Comparison of ENCODE assay signal across 9 cellular contexts in genomic region chr20:47792021-47792618, GRCh38. TPM values are rescaled to one million over a fixed set of nuclear protein-coding genes. Genes with fewer than 3 reads are reported as not detected.
DNase-seq lines count a peak whose midpoint lies in the region; ATAC-seq and TF ChIP-seq lines count a peak whose summit lies in the region.
"Had no signal": no experiment of that assay in that cellular context is flagged by ENCODE, and none has a peak within 500 bp of the region (broad histone marks: within the 10 kb centered on the region; RNA-seq: fewer than 3 reads in every experiment).

No MANE protein-coding gene starts in this region.

- peaks cover 16% of the 10 kb centered on the region for H3K4me1 Mint-ChIP-seq in GM23338
- H3K4me1 Mint-ChIP-seq in stimulated activated naive CD8-positive, alpha-beta T cell treated with anti-CD3 and anti-CD28 coated beads, Interleukin-15, amount 100 ng/mL, for 72 hours, result no peaks in the 10 kb centered on the region

- H3K36me3 ChIP-seq in GM23338 (ENCODE audit: insufficient read depth) (no peaks in the 10 kb centered on the region), sigmoid colon (no peaks in the 10 kb centered on the region)

- TF ChIP-seq POLR2A in sigmoid colon (IDR thresholded peaks at IDR 0.05), result no peak

- H2AFZ ChIP-seq in GM23338, result no peak overlapping the region

- 71 to 80% methylated on average over 9 of the region's 9 CpGs for whole genome bisulfite sequencing in sigmoid colon, 2 donors

- peak in 1 of 4 donors; percentile 33 for TF ChIP-seq EP300 in sigmoid colon (IDR thresholded peaks at IDR 0.05)

- DNase-seq in GM23338 (ENCODE audit: low spot score) (no peak), RPMI8226 (peak; percentile 44), foreskin keratinocyte (peak; percentile 84 to 92), sigmoid colon (peak; percentile 91), activated gamma-delta T cell treated with Interleukin-2 at 50 U/mL for 16 hours (no peak), cerebellum (ENCODE audit: low spot score) (no peak)
- DNase-seq in stimulated activated naive CD8-positive, alpha-beta T cell treated with anti-CD3 and anti-CD28 coated beads, Interleukin-15, amount 100 ng/mL, for 72 hours, result no peak
- DNase-seq: cortex of kidney had no signal

- ATAC-seq in GM23338, result peak; percentile 91
- peak; percentile 82 for ATAC-seq in foreskin keratinocyte
- no peak for ATAC-seq in stimulated activated naive CD8-positive, alpha-beta T cell treated with anti-CD3 and anti-CD28 coated beads, Interleukin-15, amount 100 ng/mL, for 72 hours
- ATAC-seq in HG02981 (IDR thresholded peaks at IDR 0.05; ENCODE audit: unreplicated experiment), result no peak

- intact Hi-C loops in sigmoid colon (cut with DNase I), result loop anchor here (5.0 kb wide), 1 partner anchor 580 kb away; no protein-coding TSS in a partner anchor

- no peak overlapping the region for H3K4me3 ChIP-seq in GM23338
- H3K4me3 ChIP-seq in sigmoid colon, result no peak overlapping the region

- H3K79me2 ChIP-seq in GM23338 (replicated peaks; ENCODE audit: insufficient read depth), result no peaks in the 10 kb centered on the region

- H3F3A ChIP-seq in GM23338 (replicated peaks; ENCODE audit: low read depth), result no peaks in the 10 kb centered on the region

- no peaks in the 10 kb centered on the region for H4K20me1 ChIP-seq in GM23338 (replicated peaks; ENCODE audit: insufficient read depth)

- H3K27me3 Mint-ChIP-seq in GM23338 (ENCODE audit: insufficient read depth, low read depth, poor library complexity), result peaks cover 5% of the 10 kb centered on the region
- peaks cover 41% of the 10 kb centered on the region for H3K27me3 Mint-ChIP-seq in stimulated activated naive CD8-positive, alpha-beta T cell treated with anti-CD3 and anti-CD28 coated beads, Interleukin-15, amount 100 ng/mL, for 72 hours

- H3K27me3 ChIP-seq in GM23338 (ENCODE audit: insufficient read depth) (peaks cover 8% of the 10 kb centered on the region), foreskin keratinocyte (no peaks in the 10 kb centered on the region), sigmoid colon (no peaks in the 10 kb centered on the region)

- H3K4me2 ChIP-seq in GM23338, result no peak overlapping the region

- TF ChIP-seq CTCF in GM23338 (conservative IDR thresholded peaks at IDR 0.05; ENCODE audit: low read depth in 2 of 2) (no peak), foreskin keratinocyte (conservative IDR thresholded peaks at IDR 0.05) (no peak), sigmoid colon (IDR thresholded peaks at IDR 0.05) (no peak)

- H3K27ac ChIP-seq in GM23338 (ENCODE audit: low read depth) (no peak overlapping the region), foreskin keratinocyte (peak overlapping the region; percentile 96), sigmoid colon (peak overlapping the region; percentile 58 to 82 (median 71))

- peaks cover 2% of the 10 kb centered on the region; the same call in 1 of the 2 replicates for H3K4me1 ChIP-seq in GM23338 (ENCODE audit: insufficient read depth)
- H3K4me1 ChIP-seq in foreskin keratinocyte, result peaks cover 32% of the 10 kb centered on the region
- H3K4me1 ChIP-seq in sigmoid colon, result peaks cover 0 to 54% (median 37%) of the 10 kb centered on the region in 4 donors

- no peaks in the 10 kb centered on the region for H3K9me2 ChIP-seq in GM23338 (ENCODE audit: insufficient read depth)

- H3K36me3 Mint-ChIP-seq in GM23338 (ENCODE audit: low read depth), result no peaks in the 10 kb centered on the region

- no peaks in the 10 kb centered on the region for H3K9me3 Mint-ChIP-seq in GM23338
- no peaks in the 10 kb centered on the region for H3K9me3 Mint-ChIP-seq in stimulated activated naive CD8-positive, alpha-beta T cell treated with anti-CD3 and anti-CD28 coated beads, Interleukin-15, amount 100 ng/mL, for 72 hours

- peak overlapping the region; percentile 75 for H3K27ac Mint-ChIP-seq in GM23338
- H3K27ac Mint-ChIP-seq in stimulated activated naive CD8-positive, alpha-beta T cell treated with anti-CD3 and anti-CD28 coated beads, Interleukin-15, amount 100 ng/mL, for 72 hours, result no peak overlapping the region

- no peaks in the 10 kb centered on the region for H3K9me3 ChIP-seq in sigmoid colon

- no peak overlapping the region for H3K4me3 Mint-ChIP-seq in GM23338
- H3K4me3 Mint-ChIP-seq in stimulated activated naive CD8-positive, alpha-beta T cell treated with anti-CD3 and anti-CD28 coated beads, Interleukin-15, amount 100 ng/mL, for 72 hours, result no peak overlapping the region

TF ChIP-seq in GM23338, 12 proteins besides CTCF, POLR2A, EP300 and RAD21:
- TF ChIP-seq POLR2AphosphoS5 (IDR thresholded peaks at IDR 0.05; ENCODE audit: low read depth) (no peak), ZNF462 (CRISPR knock-in tag; IDR thresholded peaks at IDR 0.05) (peak; percentile 61; the same call in 1 of the 2 replicates), ETS1 (IDR thresholded peaks at IDR 0.05) (no peak)
TF ChIP-seq in GM23338: peak in this region for 1.

RNA-seq across cellular contexts. Expression of gene SULF2, which starts 6.8 kb away (rescaled TPM):
- total RNA-seq in GM23338 (2014; rRNA removed; shearing (Covaris generic)), result 14.0 and 20.7 TPM in 2 replicates
- polyA plus RNA-seq in GM23338 (2016; fragmentation: Nextera tagmentation; extraction: Ambion mirVana) (9.5 and 10.7 TPM in 2 replicates), foreskin keratinocyte (153 and 180 TPM in 2 replicates), sigmoid colon (10 to 100 TPM; 18.0 to 70.1 (median 22.2) TPM)
- total RNA-seq in foreskin keratinocyte (230 and 277 TPM in 2 replicates), sigmoid colon (10 to 100 TPM; 14.6 to 63.4 (median 35.7) TPM), cerebellum (22.6 TPM)

Comparison
In these comparisons a context has a peak if more than half of its experiments do, and no peak if none do; other contexts are left out.
1. ATAC-seq: peak in GM23338 (single experiment) and foreskin keratinocyte (single experiment); none in stimulated activated naive CD8-positive, alpha-beta T cell treated with anti-CD3 and anti-CD28 coated beads, Interleukin-15, amount 100 ng/mL, for 72 hours (single experiment) and HG02981 (single experiment).
2. DNase-seq: peak in RPMI8226 (single experiment), foreskin keratinocyte (2 of 2) and sigmoid colon (single experiment); none in GM23338 (single experiment), activated gamma-delta T cell treated with Interleukin-2 at 50 U/mL for 16 hours (single experiment), cerebellum (single experiment) and stimulated activated naive CD8-positive, alpha-beta T cell treated with anti-CD3 and anti-CD28 coated beads, Interleukin-15, amount 100 ng/mL, for 72 hours (0 of 2).